ENCODE assay signal across 8 cellular contexts in genomic region chr4:129093173-129093974, GRCh38. TPM values are rescaled to one million over a fixed set of nuclear protein-coding genes. Genes with fewer than 3 reads are reported as not detected.
DNase-seq lines count a peak whose midpoint lies in the region; ATAC-seq and TF ChIP-seq lines count a peak whose summit lies in the region.

SCLT1 (minus strand) TSS chr4:129093539; CDS start chr4:129093103, 436 bp downstream.

- no peaks in the 10 kb centered on the region for H3K79me2 ChIP-seq in parathyroid adenoma

- no peaks in the 10 kb centered on the region for H3K9me3 Mint-ChIP-seq in activated naive CD8-positive, alpha-beta T cell treated with anti-CD3 and anti-CD28 coated beads, Interleukin-2, amount 50 U/mL, for 24 hours

- in situ Hi-C loops in transverse colon (cut with MboI; ENCODE audit: low pct_ligation_motif_present in 1 of 4, low pct_unique_long_range_greater_than_20kb in 1 of 4, low sequenced_read_pairs in 3 of 4), result loop anchor here in 1 of 4 donors (25.0 kb wide), 2 partner anchors 281 to 531 kb away; partner anchors contain the start of gene JADE1

- H3K36me3 ChIP-seq in cardiac muscle cell (no peaks in the 10 kb centered on the region), parathyroid adenoma (ENCODE audit: control insufficient read depth, insufficient read depth, low read length) (no peaks in the 10 kb centered on the region), transverse colon (no peaks in the 10 kb centered on the region)

- TF ChIP-seq EP300 in transverse colon (IDR thresholded peaks at IDR 0.05; ENCODE audit: low read depth), result no peak

- intact Hi-C loops in transverse colon (cut with DNase I; ENCODE audit: low total_unique reads), result loop anchor here (10.0 kb wide), 1 partner anchor 529 kb away; no protein-coding TSS in a partner anchor

- H3K27ac ChIP-seq in cardiac muscle cell (peak within 1 kb of the TSS; percentile 95), parathyroid adenoma (peak within 1 kb of the TSS; percentile 88), transverse colon (peak within 1 kb of the TSS; percentile 96 to 97 (median 96))

- H2AFZ ChIP-seq in parathyroid adenoma, result peak within 1 kb of the TSS; percentile 97

- TF ChIP-seq CTCF in GM12865 (IDR thresholded peaks at IDR 0.05; ENCODE audit: insufficient read depth, low read depth, low read length, missing control alignments), result no peak
- no peak for TF ChIP-seq CTCF in cardiac muscle cell (IDR thresholded peaks at IDR 0.05; ENCODE audit: low read depth, low read length)
- TF ChIP-seq CTCF in parathyroid adenoma (IDR thresholded peaks at IDR 0.05), result no peak
- TF ChIP-seq CTCF in transverse colon (IDR thresholded peaks at IDR 0.05), result no peak

- no peaks in the 10 kb centered on the region for H3K9me3 ChIP-seq in cardiac muscle cell (ENCODE audit: low read depth)
- H3K9me3 ChIP-seq in parathyroid adenoma (ENCODE audit: control insufficient read depth, low read length), result no peaks in the 10 kb centered on the region
- H3K9me3 ChIP-seq in transverse colon, result no peaks in the 10 kb centered on the region

- peak within 1 kb of the TSS; percentile 45 for H3K27ac Mint-ChIP-seq in activated naive CD8-positive, alpha-beta T cell treated with anti-CD3 and anti-CD28 coated beads, Interleukin-2, amount 50 U/mL, for 24 hours

- no peaks in the 10 kb centered on the region for H3K27me3 Mint-ChIP-seq in activated naive CD8-positive, alpha-beta T cell treated with anti-CD3 and anti-CD28 coated beads, Interleukin-2, amount 50 U/mL, for 24 hours

- H3K27me3 ChIP-seq in cardiac muscle cell (no peaks in the 10 kb centered on the region), parathyroid adenoma (ENCODE audit: control insufficient read depth, insufficient read depth, low read length) (no peaks in the 10 kb centered on the region), transverse colon (no peaks in the 10 kb centered on the region)

- H3K4me3 Mint-ChIP-seq in activated naive CD8-positive, alpha-beta T cell treated with anti-CD3 and anti-CD28 coated beads, Interleukin-2, amount 50 U/mL, for 24 hours, result no peak within 1 kb of the TSS

- H3K4me3 ChIP-seq in GM12865 (ENCODE audit: low read depth, low read length) (peak within 1 kb of the TSS; percentile 96), cardiac muscle cell (peak within 1 kb of the TSS; percentile 62), parathyroid adenoma (ENCODE audit: low read depth, low read length) (peak within 1 kb of the TSS; percentile 94), transverse colon (peak within 1 kb of the TSS; percentile 64 to 78 (median 68))

- peak within 1 kb of the TSS; percentile 65 for H3K4me2 ChIP-seq in parathyroid adenoma (ENCODE audit: low read length)

- H3K4me1 Mint-ChIP-seq in activated naive CD8-positive, alpha-beta T cell treated with anti-CD3 and anti-CD28 coated beads, Interleukin-2, amount 50 U/mL, for 24 hours, result peaks cover 37% of the 10 kb centered on the region

- no peak within 1 kb of the TSS for H3K9ac ChIP-seq in parathyroid adenoma

- peaks cover 8% of the 10 kb centered on the region for H3K4me1 ChIP-seq in cardiac muscle cell (ENCODE audit: low read depth)
- no peaks in the 10 kb centered on the region for H3K4me1 ChIP-seq in parathyroid adenoma
- H3K4me1 ChIP-seq in transverse colon, result peaks cover 7 to 49% (median 14%) of the 10 kb centered on the region in 4 donors

- DNase-seq in GM12865 (ENCODE audit: low read depth) (peak; percentile 99), NCI-H1417 treated with DMSO at 0.1 percent for 48 hours (lab: John Stamatoyannopoulos, UW) (peak; percentile 68), SW480 (ENCODE audit: low spot score) (peak; percentile 90), cardiac muscle cell (ENCODE audit: low read depth in 1 of 2, low spot score in 1 of 2) (peak; percentile 98 to 99), transverse colon (peak; percentile 100)
- DNase-seq in activated naive CD8-positive, alpha-beta T cell treated with anti-CD3 and anti-CD28 coated beads, Interleukin-2, amount 50 U/mL, for 24 hours, result peak; percentile 97

- WGBS in transverse colon (ENCODE audit: low coverage in 1 of 2), 2 donors, result 1 to 5% methylated on average over 3 to 46 of the region's 60 CpGs

- peak; percentile 94 for ATAC-seq in HG02763 (IDR thresholded peaks at IDR 0.05; ENCODE audit: unreplicated experiment)
- peak; percentile 98 for ATAC-seq in activated naive CD8-positive, alpha-beta T cell treated with anti-CD3 and anti-CD28 coated beads, Interleukin-2, amount 50 U/mL, for 24 hours

- H3K36me3 Mint-ChIP-seq in activated naive CD8-positive, alpha-beta T cell treated with anti-CD3 and anti-CD28 coated beads, Interleukin-2, amount 50 U/mL, for 24 hours (ENCODE audit: low read depth), result peaks cover 4% of the 10 kb centered on the region

- peak; percentile 95 for TF ChIP-seq POLR2A in transverse colon (IDR thresholded peaks at IDR 0.05)

RNA-seq across cellular contexts. Expression of gene SCLT1, which starts in this region (rescaled TPM):
- 3.5 and 13.9 TPM in 2 replicates for total RNA-seq in cardiac muscle cell
- polyA plus RNA-seq in cardiac muscle cell, result 5.7 and 14.9 TPM in 2 replicates
- total RNA-seq in transverse colon, result 10 to 100 TPM; 10.1 to 29.9 (median 14.3) TPM

Comparison
In these comparisons a context has a peak if more than half of its experiments do, and no peak if none do; other contexts are left out.
1. Peak in every context shown above with its lines: DNase-seq, ATAC-seq, H3K4me3 ChIP-seq and H3K27ac ChIP-seq.